In the genomic region with DNA sequence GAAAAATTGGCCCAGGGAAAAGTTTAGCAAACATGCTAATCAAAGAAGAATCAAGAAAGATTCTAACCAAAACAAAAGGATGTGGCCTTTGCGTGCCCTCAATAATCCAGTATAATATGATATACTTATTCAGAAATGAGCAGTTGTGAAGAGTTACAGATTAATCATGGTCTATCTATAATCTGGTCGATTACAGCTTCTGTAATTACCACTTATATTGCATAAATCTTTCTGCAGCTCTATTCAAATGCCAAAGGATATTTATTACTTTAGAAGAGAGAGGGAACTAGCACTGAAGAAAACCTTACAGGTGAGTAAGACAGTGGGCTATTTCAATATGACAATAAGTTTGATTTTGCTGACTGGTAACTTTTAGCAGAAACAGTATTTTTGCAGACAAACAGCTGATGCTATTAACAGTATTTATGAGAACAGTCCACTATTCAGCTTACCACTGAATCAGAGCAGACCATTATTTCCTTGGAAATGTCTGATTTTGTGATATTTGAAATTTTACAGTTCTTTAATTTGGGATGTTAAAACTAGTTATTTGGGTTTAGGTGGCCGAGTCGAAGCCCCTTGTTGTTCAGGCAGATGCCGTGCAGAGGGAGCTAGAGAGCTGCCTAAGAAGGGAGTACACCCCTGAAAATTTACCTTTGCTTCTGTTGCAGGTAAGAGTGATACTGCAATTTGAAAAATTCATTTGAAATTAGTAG, we compare ENCODE assay signal across 1 cellular context.
A peak's percentile ranks its signal among the peaks of the same experiment; 100 is the strongest.
TF ChIP-seq lines count a peak whose summit lies in the region.

No MANE protein-coding gene starts in this region.

TF ChIP-seq in K562, 482 proteins besides CTCF, POLR2A, EP300 and RAD21 (continued from another document):
- TF ChIP-seq, protein P1, sequence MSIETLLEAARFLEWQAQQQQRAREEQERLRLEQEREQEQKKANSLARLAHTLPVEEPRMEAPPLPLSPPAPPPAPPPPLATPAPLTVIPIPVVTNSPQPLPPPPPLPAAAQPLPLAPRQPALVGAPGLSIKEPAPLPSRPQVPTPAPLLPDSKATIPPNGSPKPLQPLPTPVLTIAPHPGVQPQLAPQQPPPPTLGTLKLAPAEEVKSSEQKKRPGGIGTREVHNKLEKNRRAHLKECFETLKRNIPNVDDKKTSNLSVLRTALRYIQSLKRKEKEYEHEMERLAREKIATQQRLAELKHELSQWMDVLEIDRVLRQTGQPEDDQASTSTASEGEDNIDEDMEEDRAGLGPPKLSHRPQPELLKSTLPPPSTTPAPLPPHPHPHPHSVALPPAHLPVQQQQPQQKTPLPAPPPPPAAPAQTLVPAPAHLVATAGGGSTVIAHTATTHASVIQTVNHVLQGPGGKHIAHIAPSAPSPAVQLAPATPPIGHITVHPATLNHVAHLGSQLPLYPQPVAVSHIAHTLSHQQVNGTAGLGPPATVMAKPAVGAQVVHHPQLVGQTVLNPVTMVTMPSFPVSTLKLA (conservative IDR thresholded peaks at IDR 0.05), result peak in 1 of 2 experiments; percentile 13; a peak in 1 of 4 replicates
- TF ChIP-seq ZNF217 (CRISPR knock-in tag; IDR thresholded peaks at IDR 0.05) (no peak), KLF6 (CRISPR knock-in tag; IDR thresholded peaks at IDR 0.05; ENCODE audit: borderline replicate concordance) (no peak), ZNF146 (CRISPR knock-in tag; IDR thresholded peaks at IDR 0.05; ENCODE audit: unreplicated experiment) (no peak)
- TF ChIP-seq, protein P2, sequence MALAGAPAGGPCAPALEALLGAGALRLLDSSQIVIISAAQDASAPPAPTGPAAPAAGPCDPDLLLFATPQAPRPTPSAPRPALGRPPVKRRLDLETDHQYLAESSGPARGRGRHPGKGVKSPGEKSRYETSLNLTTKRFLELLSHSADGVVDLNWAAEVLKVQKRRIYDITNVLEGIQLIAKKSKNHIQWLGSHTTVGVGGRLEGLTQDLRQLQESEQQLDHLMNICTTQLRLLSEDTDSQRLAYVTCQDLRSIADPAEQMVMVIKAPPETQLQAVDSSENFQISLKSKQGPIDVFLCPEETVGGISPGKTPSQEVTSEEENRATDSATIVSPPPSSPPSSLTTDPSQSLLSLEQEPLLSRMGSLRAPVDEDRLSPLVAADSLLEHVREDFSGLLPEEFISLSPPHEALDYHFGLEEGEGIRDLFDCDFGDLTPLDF (CRISPR knock-in tag; IDR thresholded peaks at IDR 0.05), result no peak
- TF ChIP-seq, protein P3, sequence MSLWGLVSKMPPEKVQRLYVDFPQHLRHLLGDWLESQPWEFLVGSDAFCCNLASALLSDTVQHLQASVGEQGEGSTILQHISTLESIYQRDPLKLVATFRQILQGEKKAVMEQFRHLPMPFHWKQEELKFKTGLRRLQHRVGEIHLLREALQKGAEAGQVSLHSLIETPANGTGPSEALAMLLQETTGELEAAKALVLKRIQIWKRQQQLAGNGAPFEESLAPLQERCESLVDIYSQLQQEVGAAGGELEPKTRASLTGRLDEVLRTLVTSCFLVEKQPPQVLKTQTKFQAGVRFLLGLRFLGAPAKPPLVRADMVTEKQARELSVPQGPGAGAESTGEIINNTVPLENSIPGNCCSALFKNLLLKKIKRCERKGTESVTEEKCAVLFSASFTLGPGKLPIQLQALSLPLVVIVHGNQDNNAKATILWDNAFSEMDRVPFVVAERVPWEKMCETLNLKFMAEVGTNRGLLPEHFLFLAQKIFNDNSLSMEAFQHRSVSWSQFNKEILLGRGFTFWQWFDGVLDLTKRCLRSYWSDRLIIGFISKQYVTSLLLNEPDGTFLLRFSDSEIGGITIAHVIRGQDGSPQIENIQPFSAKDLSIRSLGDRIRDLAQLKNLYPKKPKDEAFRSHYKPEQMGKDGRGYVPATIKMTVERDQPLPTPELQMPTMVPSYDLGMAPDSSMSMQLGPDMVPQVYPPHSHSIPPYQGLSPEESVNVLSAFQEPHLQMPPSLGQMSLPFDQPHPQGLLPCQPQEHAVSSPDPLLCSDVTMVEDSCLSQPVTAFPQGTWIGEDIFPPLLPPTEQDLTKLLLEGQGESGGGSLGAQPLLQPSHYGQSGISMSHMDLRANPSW (CRISPR knock-in tag; IDR thresholded peaks at IDR 0.05), result no peak
